10 cellular contexts compared by ENCODE assay signal in genomic region chr1:168567568-168567967, GRCh38. TPM values are rescaled to one million over a fixed set of nuclear protein-coding genes. Genes with fewer than 3 reads are reported as not detected.
"Had no signal": no experiment of that assay in that cellular context is flagged by ENCODE, and none has a peak within 500 bp of the region (broad histone marks: within the 10 kb centered on the region; RNA-seq: fewer than 3 reads in every experiment).

No MANE protein-coding gene starts in this region.

- FAIRE-seq: H1, H54 had no signal

- H3K4me3 ChIP-seq: GM23338 had no signal

- H3K9ac ChIP-seq: KMS-11 had no signal

- H3K4me2 ChIP-seq: GM23338, KMS-11 had no signal

- H2AFZ ChIP-seq: GM23338 had no signal

- ATAC-seq: GM23338 had no signal

- H3K27ac ChIP-seq: HL-60, KMS-11 had no signal

- DNase-seq: H9, HCEC 1CT, IMR-90, KBM-7 had no signal

RNA-seq across cellular contexts. Expression of gene XCL1, which starts 8.8 kb away (rescaled TPM):
- total RNA-seq: GM23338, HT1080, IMR-90 had no signal
- polyA plus RNA-seq: IMR-90 had no signal

RNA-seq across cellular contexts. Expression of gene XCL2, which starts 23.8 kb away (rescaled TPM):
- total RNA-seq: GM23338, H1, H9, HT1080, IMR-90 had no signal
- polyA plus RNA-seq: GM23338, H1, IMR-90 had no signal
